In genomic region chr5:173771058-173771742, GRCh38 we compare ENCODE assay signal across 20 cellular contexts.
A peak's percentile ranks its signal among the peaks of the same experiment; 100 is the strongest.
DNase-seq lines count a peak whose midpoint lies in the region; ATAC-seq, FAIRE-seq and TF ChIP-seq lines count a peak whose summit lies in the region.
"Had no signal": no experiment of that assay in that cellular context is flagged by ENCODE, and none has a peak within 500 bp of the region (broad histone marks: within the 10 kb centered on the region; RNA-seq: fewer than 3 reads in every experiment).

No MANE protein-coding gene starts in this region.

- H3K4me3 Mint-ChIP-seq in astrocyte (ENCODE audit: unreplicated experiment): no peak overlapping the region
- H3K4me3 Mint-ChIP-seq: CD8-positive, alpha-beta T cell; natural killer cell treated with Interleukin-12 subunit alpha and Interleukin-12 subunit beta and Interleukin-15 and Interleukin-18, amount 100 ng/mL, for 72 hours; stimulated activated memory B cell treated with anti-CD40 and anti-IgM and Interleukin-4, amounts not matched to agents 10 μg/mL and 1 μg/mL and 100 μg/mL, for 72 hours had no signal

- H3K79me2 ChIP-seq in GM23248 (ENCODE audit: insufficient read depth) (no peaks in the 10 kb centered on the region), astrocyte (ENCODE audit: insufficient read depth, low read length) (no peaks in the 10 kb centered on the region), osteoblast (ENCODE audit: insufficient read depth, low read length) (no peaks in the 10 kb centered on the region), MM.1S (ENCODE audit: low read length) (no peaks in the 10 kb centered on the region)

- ATAC-seq in psoas muscle (no peak), GM18867 (IDR thresholded peaks at IDR 0.05; ENCODE audit: unreplicated experiment) (no peak), GM18511 (IDR thresholded peaks at IDR 0.05; ENCODE audit: unreplicated experiment) (no peak)
- ATAC-seq: CD8-positive, alpha-beta T cell; natural killer cell treated with Interleukin-12 subunit alpha and Interleukin-12 subunit beta and Interleukin-15 and Interleukin-18, amount 100 ng/mL, for 72 hours; stimulated activated memory B cell treated with anti-CD40 and anti-IgM and Interleukin-4, amounts not matched to agents 10 μg/mL and 1 μg/mL and 100 μg/mL, for 72 hours had no signal

- no peak overlapping the region for H3K27ac Mint-ChIP-seq in astrocyte (ENCODE audit: unreplicated experiment)
- H3K27ac Mint-ChIP-seq: CD8-positive, alpha-beta T cell; natural killer cell treated with Interleukin-12 subunit alpha and Interleukin-12 subunit beta and Interleukin-15 and Interleukin-18, amount 100 ng/mL, for 72 hours had no signal

- DNase-seq in GM23248 (no peak), astrocyte (ENCODE audit: low read depth) (no peak), kidney (no peak), osteoblast (ENCODE audit: insufficient read length, low spot score, missing footprints) (no peak), MM.1S (no peak), psoas muscle (no peak)
- DNase-seq: activated CD4-positive, alpha-beta T cell treated with anti-CD3 and anti-CD28 coated beads for 1 hour; activated gamma-delta T cell; anterior cingulate cortex; CD8-positive, alpha-beta T cell; erythroblast; MV-4-11; NK-92 treated with Interleukin-12 subunit alpha and Interleukin-12 subunit beta, amount 100 ng/mL, for 24 hours had no signal

- H3F3A ChIP-seq in GM23248 (ENCODE audit: insufficient read depth) (no peaks in the 10 kb centered on the region), MM.1S (ENCODE audit: insufficient read depth, low read length) (no peaks in the 10 kb centered on the region)

- intact Hi-C loops in kidney (cut with DNase I): no loop called here
- intact Hi-C loops in psoas muscle (cut with DNase I): loop anchor here in 1 of 2 donors (5.0 kb wide), 1 partner anchor 201 kb away; no protein-coding TSS in a partner anchor

- peaks cover 31% of the 10 kb centered on the region for H3K27me3 Mint-ChIP-seq in astrocyte (ENCODE audit: low read depth, unreplicated experiment)
- H3K27me3 Mint-ChIP-seq: stimulated activated memory B cell treated with anti-CD40 and anti-IgM and Interleukin-4, amounts not matched to agents 10 μg/mL and 1 μg/mL and 100 μg/mL, for 72 hours had no signal

- H3K4me2 ChIP-seq in GM23248 (ENCODE audit: unreplicated experiment) (no peak overlapping the region), astrocyte (ENCODE audit: low read length) (peak overlapping the region; percentile 54), osteoblast (ENCODE audit: insufficient read depth, low read length) (peak overlapping the region; percentile 67), MM.1S (ENCODE audit: low read depth, low read length) (no peak overlapping the region)

- H4K20me1 ChIP-seq in GM23248 (ENCODE audit: insufficient read depth) (no peaks in the 10 kb centered on the region), astrocyte (ENCODE audit: insufficient read depth, low read length) (no peaks in the 10 kb centered on the region), osteoblast (ENCODE audit: insufficient read depth, low read length) (no peaks in the 10 kb centered on the region), MM.1S (ENCODE audit: insufficient read depth, low read length) (no peaks in the 10 kb centered on the region)

- H3K27me3 ChIP-seq in GM23248 (replicated peaks; ENCODE audit: insufficient read depth) (no peaks in the 10 kb centered on the region), astrocyte (ENCODE audit: insufficient read depth, low read length) (peaks cover 3% of the 10 kb centered on the region), osteoblast (ENCODE audit: insufficient read depth, low read length) (no peaks in the 10 kb centered on the region), MM.1S (replicated peaks; ENCODE audit: insufficient read depth, low read length) (no peaks in the 10 kb centered on the region), psoas muscle (ENCODE audit: insufficient read depth in 3 of 3, low read length in 2 of 3) (no peaks in the 10 kb centered on the region)

- H3K9ac ChIP-seq in GM23248 (no peak overlapping the region), astrocyte (ENCODE audit: low read length) (no peak overlapping the region), kidney (ENCODE audit: low read length in 2 of 2) (peak overlapping the region in 1 of 2 donors; percentile 46), MM.1S (ENCODE audit: low read length) (no peak overlapping the region)

- WGBS in GM23248 (ENCODE audit: low coverage in 1 of 2, low lambda C conversion rate in 2 of 2, missing lambda C conversion rate in 2 of 2), 2 experiments: 40 to 44% methylated on average over 24 to 25 of the region's 25 CpGs
- WGBS in psoas muscle, 3 donors: 44 to 61% (median 54%) methylated on average over 25 of the region's 25 CpGs

- no peaks in the 10 kb centered on the region for H3K9me3 ChIP-seq in GM23248 (ENCODE audit: low read depth)
- H3K9me3 ChIP-seq in astrocyte (ENCODE audit: insufficient read depth, low read depth, low read length): no peaks in the 10 kb centered on the region
- H3K9me3 ChIP-seq in kidney (ENCODE audit: control insufficient read depth in 1 of 2, low read length in 2 of 2): no peaks in the 10 kb centered on the region
- H3K9me3 ChIP-seq in osteoblast (ENCODE audit: low read depth, low read length): no peaks in the 10 kb centered on the region
- no peaks in the 10 kb centered on the region for H3K9me3 ChIP-seq in MM.1S (replicated peaks; ENCODE audit: insufficient read depth, low read length)
- H3K9me3 ChIP-seq in psoas muscle: no peaks in the 10 kb centered on the region

- H2AFZ ChIP-seq in GM23248 (peak overlapping the region; percentile 73), astrocyte (ENCODE audit: low read depth, low read length) (peak overlapping the region; percentile 72), osteoblast (ENCODE audit: low read length) (peak overlapping the region; percentile 89), MM.1S (ENCODE audit: low read length) (no peak overlapping the region)

- no peaks in the 10 kb centered on the region for H3K36me3 Mint-ChIP-seq in astrocyte (ENCODE audit: low read depth, unreplicated experiment)
- H3K36me3 Mint-ChIP-seq: CD8-positive, alpha-beta T cell; natural killer cell treated with Interleukin-12 subunit alpha and Interleukin-12 subunit beta and Interleukin-15 and Interleukin-18, amount 100 ng/mL, for 72 hours; stimulated activated memory B cell treated with anti-CD40 and anti-IgM and Interleukin-4, amounts not matched to agents 10 μg/mL and 1 μg/mL and 100 μg/mL, for 72 hours had no signal

- H3K9me2 ChIP-seq in GM23248 (ENCODE audit: insufficient read depth) (no peaks in the 10 kb centered on the region), MM.1S (replicated peaks; ENCODE audit: insufficient read depth, low read length) (no peaks in the 10 kb centered on the region)

- in situ Hi-C loops in GM23248 (cut with MboI): no loop called here

- H3K4me3 ChIP-seq in GM23248 (no peak overlapping the region), astrocyte (ENCODE audit: insufficient read depth, low read depth, low read length) (no peak overlapping the region), kidney (ENCODE audit: low read length in 2 of 2) (peak overlapping the region in 1 of 2 donors; percentile 40), osteoblast (ENCODE audit: insufficient read depth, low read length) (peak overlapping the region; percentile 33), MM.1S (ENCODE audit: low read length) (no peak overlapping the region), psoas muscle (no peak overlapping the region)
- H3K4me3 ChIP-seq: skin epidermis had no signal

- H3K4me1 ChIP-seq in GM23248 (ENCODE audit: insufficient read depth) (no peaks in the 10 kb centered on the region), astrocyte (ENCODE audit: insufficient read depth, low read length) (peaks cover 12% of the 10 kb centered on the region), kidney (ENCODE audit: control insufficient read depth in 1 of 2, insufficient read depth in 1 of 2, low read depth in 1 of 2, low read length in 2 of 2) (peaks cover 17 to 19% of the 10 kb centered on the region in 2 donors), osteoblast (ENCODE audit: insufficient read depth, low read length) (peaks cover 2% of the 10 kb centered on the region), MM.1S (ENCODE audit: low read length) (no peaks in the 10 kb centered on the region), psoas muscle (peaks cover 20% of the 10 kb centered on the region)

- FAIRE-seq in astrocyte (lab: Jason Lieb, UNC): no peak
- no peak for FAIRE-seq in kidney (lab: Jason Lieb, UNC)
- FAIRE-seq: G401.6, GM12891 had no signal

- H3K27ac ChIP-seq in GM23248: no peak overlapping the region
- H3K27ac ChIP-seq in astrocyte (ENCODE audit: low read depth, low read length): no peak overlapping the region
- peak overlapping the region; percentile 52 to 66 for H3K27ac ChIP-seq in kidney (ENCODE audit: low read depth in 2 of 2, low read length in 2 of 2)
- no peak overlapping the region for H3K27ac ChIP-seq in osteoblast (ENCODE audit: low read depth, low read length)
- H3K27ac ChIP-seq in MM.1S (ENCODE audit: low read length): no peak overlapping the region
- H3K27ac ChIP-seq in psoas muscle: no peak overlapping the region
- H3K27ac ChIP-seq: skin epidermis had no signal

- TF ChIP-seq CTCF in astrocyte (IDR thresholded peaks at IDR 0.05; ENCODE audit: insufficient read depth, low read depth, low read length) (no peak), kidney (IDR thresholded peaks at IDR 0.05; ENCODE audit: borderline replicate concordance, extremely low read depth, insufficient read depth) (no peak), osteoblast (IDR thresholded peaks at IDR 0.05; ENCODE audit: extremely low read depth, low read depth, low read length) (no peak), MM.1S (IDR thresholded peaks at IDR 0.05; ENCODE audit: low read length) (no peak), psoas muscle (IDR thresholded peaks at IDR 0.05) (no peak)

- H3K4me1 Mint-ChIP-seq in astrocyte (ENCODE audit: low read depth, unreplicated experiment): peaks cover 3% of the 10 kb centered on the region

- peaks cover 2% of the 10 kb centered on the region for H3K9me3 Mint-ChIP-seq in astrocyte (ENCODE audit: unreplicated experiment)
- H3K9me3 Mint-ChIP-seq: CD8-positive, alpha-beta T cell; natural killer cell treated with Interleukin-12 subunit alpha and Interleukin-12 subunit beta and Interleukin-15 and Interleukin-18, amount 100 ng/mL, for 72 hours; stimulated activated memory B cell treated with anti-CD40 and anti-IgM and Interleukin-4, amounts not matched to agents 10 μg/mL and 1 μg/mL and 100 μg/mL, for 72 hours had no signal

- H3K36me3 ChIP-seq in GM23248 (ENCODE audit: low read depth) (no peaks in the 10 kb centered on the region), astrocyte (ENCODE audit: insufficient read depth, low read length) (no peaks in the 10 kb centered on the region), kidney (ENCODE audit: control insufficient read depth in 1 of 2, insufficient read depth in 2 of 2, low read length in 2 of 2) (no peaks in the 10 kb centered on the region), osteoblast (ENCODE audit: insufficient read depth, low read length) (no peaks in the 10 kb centered on the region), MM.1S (replicated peaks; ENCODE audit: insufficient read depth, low read length) (no peaks in the 10 kb centered on the region), psoas muscle (ENCODE audit: insufficient read depth in 1 of 2, low read depth in 1 of 2) (no peaks in the 10 kb centered on the region)

Comparison
In these comparisons a context has a peak if more than half of its experiments do, and no peak if none do; other contexts are left out.
1. H3K27ac ChIP-seq: peak in kidney (2 of 2); none in GM23248 (single experiment), astrocyte (single experiment), osteoblast (single experiment), MM.1S (single experiment) and psoas muscle (single experiment).
2. H3K4me2 ChIP-seq: peak in astrocyte (single experiment) and osteoblast (single experiment); none in GM23248 (single experiment) and MM.1S (single experiment).